9 cellular contexts compared by ENCODE assay signal in genomic region chr18:27184115-27185024, GRCh38. TPM values are rescaled to one million over a fixed set of nuclear protein-coding genes. Genes with fewer than 3 reads are reported as not detected.
DNase-seq lines count a peak whose midpoint lies in the region; ATAC-seq, FAIRE-seq and TF ChIP-seq lines count a peak whose summit lies in the region.
"Had no signal": no experiment of that assay in that cellular context is flagged by ENCODE, and none has a peak within 500 bp of the region (broad histone marks: within the 10 kb centered on the region; RNA-seq: fewer than 3 reads in every experiment).

No MANE protein-coding gene starts in this region.

- H3K18ac ChIP-seq in H1 (ENCODE audit: extremely low read depth, low read length): no peak overlapping the region; the same call in 1 of the 2 replicates
- H3K18ac ChIP-seq in mesenchymal stem cell (ENCODE audit: low read depth in 1 of 2, low read length in 2 of 2): no peak overlapping the region

- POLR2A ChIA-PET in H1 (lab: Charles Lee; ENCODE audit: partially characterized antibody): interaction anchor here (1.0 kb wide), 1 partner anchor 8 kb away, joined by 3 read pairs; no protein-coding TSS in a partner anchor

- peak overlapping the region; percentile 89; the same call in 1 of the 2 replicates for H2AFZ ChIP-seq in H1 (ENCODE audit: low read length)
- no peak overlapping the region for H2AFZ ChIP-seq in mesenchymal stem cell (ENCODE audit: low read depth, low read length)

- no peaks in the 10 kb centered on the region for H4K20me1 ChIP-seq in H1 (replicated peaks in 1 of 2; ENCODE audit: control insufficient read depth in 1 of 2, insufficient read depth in 2 of 2, low read length in 2 of 2)

- H4K5ac ChIP-seq in H1 (ENCODE audit: insufficient read length, low read depth, low read length): no peak overlapping the region

- peak; percentile 29 for ATAC-seq in upper lobe of right lung
- ATAC-seq in GM21737 (IDR thresholded peaks at IDR 0.05; ENCODE audit: unreplicated experiment): no peak

- no peak overlapping the region for H4K91ac ChIP-seq in H1 (replicated peaks; ENCODE audit: insufficient read length, low read length)
- no peak overlapping the region for H4K91ac ChIP-seq in mesenchymal stem cell (ENCODE audit: low read length)

- H2BK12ac ChIP-seq in H1 (ENCODE audit: low read depth, low read length) (no peak overlapping the region), mesenchymal stem cell (ENCODE audit: low read length in 2 of 2) (no peak overlapping the region)

- H3K79me1 ChIP-seq in H1 (ENCODE audit: low read depth, low read length) (no peaks in the 10 kb centered on the region), mesenchymal stem cell (replicated peaks; ENCODE audit: low read length, poor library complexity, severe bottlenecking) (no peaks in the 10 kb centered on the region)

- 9% methylated on average over 23 of the region's 33 CpGs; no CpG with 5 or more reads in 1 of the 2 experiments for WGBS in H1 (ENCODE audit: extremely low coverage in 1 of 2, insufficient coverage in 1 of 2, insufficient read length in 1 of 2, insufficient replicate concordance in 2 of 2, low coverage in 1 of 2, low lambda C conversion rate in 2 of 2, missing lambda C conversion rate in 1 of 2), 2 experiments
- WGBS in mesenchymal stem cell: 1% methylated on average over 18 of the region's 33 CpGs

- peak; percentile 8 for DNase-seq in NCI-H1694 treated with DMSO at 0.1 percent for 48 hours (lab: John Stamatoyannopoulos, UW)
- no peak for DNase-seq in NCI-H1694 (lab: John Stamatoyannopoulos, UW)
- DNase-seq in H1 (ENCODE audit: low read depth in 1 of 2, low spot score in 2 of 2): peak in 1 of 2 experiments; percentile 75
- DNase-seq in mesenchymal stem cell: no peak
- no peak for DNase-seq in upper lobe of right lung
- no peak for DNase-seq in RCC 7860 (ENCODE audit: low spot score)
- DNase-seq in germinal center (ENCODE audit: low spot score): no peak
- DNase-seq: stimulated activated CD4-positive, alpha-beta T cell treated with anti-CD3 and anti-CD28 coated beads, Interleukin-4, amount 100 ng/mL, for 4 hours had no signal

- H2BK5ac ChIP-seq in H1 (ENCODE audit: low read depth, low read length) (no peak overlapping the region), mesenchymal stem cell (ENCODE audit: low read depth, low read length, poor library complexity, severe bottlenecking) (no peak overlapping the region)

- no peak overlapping the region for H3K56ac ChIP-seq in H1 (replicated peaks; ENCODE audit: insufficient read length, low read depth, low read length)

- H3K79me2 ChIP-seq in H1 (ENCODE audit: control insufficient read depth in 1 of 2, insufficient read depth in 2 of 2, low read length in 2 of 2): peaks cover 0 to 45% of the 10 kb centered on the region in 2 experiments; a peak in 2 of 4 replicates

- H3K14ac ChIP-seq in H1 (ENCODE audit: insufficient read length): no peak overlapping the region
- H3K14ac ChIP-seq in mesenchymal stem cell (ENCODE audit: low read length in 2 of 2): no peak overlapping the region

- H3K36me3 ChIP-seq in H1 (ENCODE audit: control insufficient read depth in 2 of 4, insufficient read depth in 4 of 4, low read length in 3 of 4) (no peaks in the 10 kb centered on the region), mesenchymal stem cell (ENCODE audit: control insufficient read depth in 1 of 2, insufficient read depth in 2 of 2, low read depth in 1 of 2, low read length in 2 of 2) (no peaks in the 10 kb centered on the region), upper lobe of right lung (no peaks in the 10 kb centered on the region)

- H4K8ac ChIP-seq in H1 (ENCODE audit: extremely low read depth, insufficient read depth, low read length): no peak overlapping the region
- no peak overlapping the region for H4K8ac ChIP-seq in mesenchymal stem cell (ENCODE audit: low read length)

- TF ChIP-seq RAD21 in H1 (IDR thresholded peaks at IDR 0.05 in 1 of 2, conservative IDR thresholded peaks at IDR 0.05 in 1 of 2; ENCODE audit: low read depth in 2 of 2, low read length in 2 of 2): no peak

- H3K23ac ChIP-seq in H1 (ENCODE audit: insufficient read length) (no peak overlapping the region), mesenchymal stem cell (ENCODE audit: low read length in 2 of 2) (no peak overlapping the region)

- H3K27ac ChIP-seq in H1 (ENCODE audit: low read depth, low read length): no peak overlapping the region
- no peak overlapping the region for H3K27ac ChIP-seq in mesenchymal stem cell (ENCODE audit: low read length, poor library complexity, severe bottlenecking)
- no peak overlapping the region for H3K27ac ChIP-seq in upper lobe of right lung

- no peaks in the 10 kb centered on the region for H3K27me3 ChIP-seq in H1 (replicated peaks in 1 of 4; ENCODE audit: control insufficient read depth in 3 of 4, extremely low read depth in 1 of 4, insufficient read depth in 3 of 4, low read length in 3 of 4)
- peaks cover 0 to 36% of the 10 kb centered on the region in 2 experiments for H3K27me3 ChIP-seq in mesenchymal stem cell (ENCODE audit: control insufficient read depth in 1 of 2, insufficient read depth in 1 of 2, low read length in 2 of 2)
- peaks cover 28% of the 10 kb centered on the region for H3K27me3 ChIP-seq in upper lobe of right lung

- H3K4ac ChIP-seq in H1 (replicated peaks; ENCODE audit: insufficient read length, low read depth, low read length) (no peak overlapping the region), mesenchymal stem cell (ENCODE audit: low read depth in 1 of 2, low read length in 2 of 2) (no peak overlapping the region)

- H2AK5ac ChIP-seq in H1 (ENCODE audit: low read depth, low read length) (no peak overlapping the region), mesenchymal stem cell (ENCODE audit: low read length, severe bottlenecking) (no peak overlapping the region)

- H2BK15ac ChIP-seq in H1 (ENCODE audit: low read length): no peak overlapping the region
- H2BK15ac ChIP-seq in mesenchymal stem cell (ENCODE audit: low read depth, poor library complexity, severe bottlenecking): no peak overlapping the region

- TF ChIP-seq EP300 in H1 (IDR thresholded peaks at IDR 0.05; ENCODE audit: borderline replicate concordance in 1 of 2, low read depth in 2 of 2, low read length in 2 of 2): no peak

- no peak for FAIRE-seq in H1 (lab: Jason Lieb, UNC)
- FAIRE-seq in RCC 7860 (lab: Jason Lieb, UNC): no peak

- TF ChIP-seq POLR2A in H1 (IDR thresholded peaks at IDR 0.05; ENCODE audit: control extremely low read depth in 1 of 2, low read depth in 2 of 2, low read length in 2 of 2): no peak

- H3K9ac ChIP-seq in H1 (replicated peaks in 1 of 4; ENCODE audit: extremely low read depth in 1 of 4, low read depth in 3 of 4, low read length in 3 of 4) (peak overlapping the region in 1 of 4 experiments; percentile 10; a peak in 3 of 7 replicates), mesenchymal stem cell (ENCODE audit: low read length) (no peak overlapping the region)

- 0 out of 2 replicates have a peak overlapping the region, but pooled peaks have one; percentile 13 for H2BK20ac ChIP-seq in H1 (ENCODE audit: low read length)

- H3K4me2 ChIP-seq in H1 (ENCODE audit: insufficient read depth in 1 of 2, low read depth in 2 of 2, low read length in 2 of 2) (peak overlapping the region; percentile 68 to 73), mesenchymal stem cell (ENCODE audit: low read length, poor library complexity, severe bottlenecking) (peak overlapping the region; percentile 96)

- CTCF ChIA-PET in H1 (lab: Charles Lee; ENCODE audit: partially characterized antibody): interaction anchor here (0.6 kb wide), 1 partner anchor 108 kb away, joined by 3 read pairs; no protein-coding TSS in a partner anchor

- TF ChIP-seq CTCF in H1 (IDR thresholded peaks at IDR 0.05; ENCODE audit: control extremely low read depth in 1 of 3, insufficient read depth in 1 of 3, low read depth in 1 of 3, low read length in 3 of 3) (no peak), upper lobe of right lung (IDR thresholded peaks at IDR 0.05) (no peak)

- H3K9me3 ChIP-seq in H1 (ENCODE audit: insufficient read depth in 2 of 2, low read depth in 1 of 2, low read length in 1 of 2) (no peaks in the 10 kb centered on the region), mesenchymal stem cell (ENCODE audit: control insufficient read depth, low read length) (no peaks in the 10 kb centered on the region), upper lobe of right lung (no peaks in the 10 kb centered on the region)

- H2BK120ac ChIP-seq in H1 (replicated peaks; ENCODE audit: low read depth, low read length) (no peak overlapping the region), mesenchymal stem cell (ENCODE audit: low read depth, low read length) (no peak overlapping the region)

- intact Hi-C loops in upper lobe of right lung (cut with DNase I): no loop called here

- H3K4me3 ChIP-seq in H1 (ENCODE audit: extremely low read depth in 1 of 4, insufficient read depth in 2 of 4, low read depth in 3 of 4, low read length in 4 of 4): peak overlapping the region; percentile 41 to 81 (median 62)
- H3K4me3 ChIP-seq in mesenchymal stem cell (ENCODE audit: insufficient read depth in 1 of 2, low read depth in 1 of 2, low read length in 2 of 2): peak overlapping the region in 1 of 2 experiments; percentile 69
- H3K4me3 ChIP-seq in upper lobe of right lung: no peak overlapping the region

- H3K4me1 ChIP-seq in H1 (replicated peaks in 1 of 4; ENCODE audit: control insufficient read depth in 3 of 4, insufficient read depth in 4 of 4, low read length in 3 of 4) (peaks cover 0 to 11% (median 3%) of the 10 kb centered on the region in 4 experiments; a peak in 2 of 7 replicates), mesenchymal stem cell (ENCODE audit: control insufficient read depth, insufficient read depth, low read depth, low read length) (peaks cover 10% of the 10 kb centered on the region), upper lobe of right lung (no peaks in the 10 kb centered on the region)

- H3K23me2 ChIP-seq in H1 (ENCODE audit: low read depth, low read length): peaks cover 6% of the 10 kb centered on the region; the same call in 1 of the 2 replicates

TF ChIP-seq in H1, 55 proteins besides CTCF, POLR2A, EP300 and RAD21 (continues in another document):
- TF ChIP-seq RBBP5 (IDR thresholded peaks at IDR 0.05; ENCODE audit: borderline replicate concordance, low read depth, low read length) (0 out of 2 replicates have a peak, but pooled peaks have one; percentile 70), KDM1A (IDR thresholded peaks at IDR 0.05; ENCODE audit: borderline replicate concordance, low read length) (no peak), KDM4A (IDR thresholded peaks at IDR 0.05; ENCODE audit: low read depth, low read length, severe bottlenecking) (peak; percentile 85)

RNA-seq across cellular contexts. Expression of gene CHST9, which starts 0.7 kb away (rescaled TPM):
- 24.3 and 25.3 TPM in 2 replicates for total RNA-seq in H1 (2021; fragmentation: NEBNext Ultra II Directional; extraction: Animal tissue kit (Norgen Biotek cat#: 25700))
- 1.8 and 3.2 TPM in 2 replicates for polyA plus RNA-seq in H1 (2011; rRNA removed)
- 4.3 TPM for polyA plus RNA-seq in H1 (2011; cell fraction: cytosol; rRNA removed)
- polyA plus RNA-seq in H1 (2011; cell fraction: nucleus; rRNA removed): 1.7 TPM
- polyA plus RNA-seq in H1 (2012, experiment 1 of 2): 4.7 to 13.7 TPM (median 7.6 TPM) in 4 replicates
- polyA plus RNA-seq in H1 (2012, experiment 2 of 2): 0.97 TPM
- 20.0 TPM for polyA plus RNA-seq in H1 (2013, experiment 1 of 2)
- 23.4 TPM for polyA plus RNA-seq in H1 (2013, experiment 2 of 2)
- polyA minus RNA-seq in H1 (2011; rRNA and poly(A)+ RNA removed): 4.3 and 7.4 TPM in 2 replicates
- 3.4 TPM for polyA minus RNA-seq in H1 (2011; cell fraction: cytosol; rRNA and poly(A)+ RNA removed)
- polyA minus RNA-seq in H1 (2011; cell fraction: nucleus; rRNA and poly(A)+ RNA removed): 7.9 TPM
- not detected for polyA plus RNA-seq in mesenchymal stem cell (2013, experiment 1 of 2)
- not detected for polyA plus RNA-seq in mesenchymal stem cell (2013, experiment 2 of 2)
- total RNA-seq in upper lobe of right lung: 0.03 TPM

Comparison
In these comparisons a context has a peak if more than half of its experiments do, and no peak if none do; other contexts are left out.
1. RNA of gene CHST9, which starts 0.7 kb away (total RNA-seq): 24.3 to 25.3 TPM in H1; 0.03 TPM in upper lobe of right lung (single experiment); every median in the first group is over 10 times any median in the second.